In the genomic region with DNA sequence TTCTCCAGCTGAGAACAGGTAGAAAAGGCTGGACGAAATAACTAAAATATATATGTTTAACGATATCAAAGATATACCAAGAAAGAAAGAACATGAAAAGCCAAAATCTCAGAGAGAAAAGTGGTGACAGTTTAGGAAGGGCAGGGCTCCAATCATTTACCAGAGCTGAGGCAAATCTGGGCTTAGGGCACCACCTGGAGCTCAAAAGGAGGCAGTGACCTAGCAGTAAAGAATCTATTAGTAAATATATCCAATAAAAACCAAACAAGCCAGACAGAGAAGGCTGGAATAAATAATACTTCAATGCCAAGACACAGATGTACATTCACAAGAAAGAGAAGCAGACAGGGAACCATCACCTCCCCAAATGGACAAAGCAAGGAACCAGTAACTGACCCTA, we compare ENCODE assay signal across 8 cellular contexts. TPM values are rescaled to one million over a fixed set of nuclear protein-coding genes. Genes with fewer than 3 reads are reported as not detected.
DNase-seq lines count a peak whose midpoint lies in the region; ATAC-seq, FAIRE-seq and TF ChIP-seq lines count a peak whose summit lies in the region.

No MANE protein-coding gene starts in this region.

- no peaks in the 10 kb centered on the region for H3K36me3 Mint-ChIP-seq in stimulated activated effector memory CD8-positive, alpha-beta T cell treated with anti-CD3 and anti-CD28 coated beads, Interleukin-12 subunit alpha, Interleukin-12 subunit beta, amount 100 ng/mL, for 72 hours

- 48 to 59% (median 50%) methylated on average over 2 of the region's 2 CpGs for WGBS in adrenal gland, 4 donors
- WGBS in sigmoid colon, 2 donors = 53 to 74% methylated on average over 2 of the region's 2 CpGs

- TF ChIP-seq POLR2A in adrenal gland (IDR thresholded peaks at IDR 0.05) = no peak
- no peak for TF ChIP-seq POLR2A in sigmoid colon (IDR thresholded peaks at IDR 0.05)

- TF ChIP-seq CTCF in BJ (IDR thresholded peaks at IDR 0.05; ENCODE audit: insufficient read depth, low read depth, low read length) (peak; percentile 68), adrenal gland (IDR thresholded peaks at IDR 0.05) (peak; percentile 30 to 60 (median 38)), sigmoid colon (IDR thresholded peaks at IDR 0.05) (no peak)

- H3K36me3 ChIP-seq in BJ (ENCODE audit: control insufficient read depth, insufficient read depth, low read length) (no peaks in the 10 kb centered on the region), adrenal gland (replicated peaks in 1 of 2) (no peaks in the 10 kb centered on the region), sigmoid colon (no peaks in the 10 kb centered on the region)

- H3K4me3 ChIP-seq in BJ (ENCODE audit: low read depth, low read length) = no peak overlapping the region
- no peak overlapping the region for H3K4me3 ChIP-seq in adrenal gland
- H3K4me3 ChIP-seq in sigmoid colon = no peak overlapping the region

- H3K9me3 ChIP-seq in adrenal gland (replicated peaks in 1 of 3) = no peaks in the 10 kb centered on the region
- H3K9me3 ChIP-seq in sigmoid colon = peaks cover 0 to 4% (median 1%) of the 10 kb centered on the region in 4 donors

- no peak for FAIRE-seq in RCC 7860 (lab: Jason Lieb, UNC)

- CTCF ChIA-PET in BJ (lab: Yijun Ruan, JAX) = interaction anchor here (0.6 to 4.1 kb wide), 21 partner anchors 10 to 551 kb away, joined by 3 to 36 read pairs (median 4); a partner anchor contains a TSS

- TF ChIP-seq EP300 in sigmoid colon (IDR thresholded peaks at IDR 0.05) = no peak

- peak; percentile 73 for ATAC-seq in stimulated activated effector memory CD8-positive, alpha-beta T cell treated with anti-CD3 and anti-CD28 coated beads, Interleukin-12 subunit alpha, Interleukin-12 subunit beta, amount 100 ng/mL, for 72 hours

- DNase-seq in BJ (ENCODE audit: low read depth) (no peak), HCEC 1CT (peak; percentile 35), RCC 7860 (ENCODE audit: low spot score) (peak; percentile 17), adrenal gland (peak in 5 of 7 donors; percentile 16 to 46 (median 35)), islet precursor cell (peak; percentile 65), mesenteric fat pad (ENCODE audit: low spot score) (no peak), sigmoid colon (no peak)
- DNase-seq in stimulated activated effector memory CD8-positive, alpha-beta T cell treated with anti-CD3 and anti-CD28 coated beads, Interleukin-12 subunit alpha, Interleukin-12 subunit beta, amount 100 ng/mL, for 72 hours (ENCODE audit: low spot score in 2 of 2) = no peak

- no peak overlapping the region for H3K4me3 Mint-ChIP-seq in stimulated activated effector memory CD8-positive, alpha-beta T cell treated with anti-CD3 and anti-CD28 coated beads, Interleukin-12 subunit alpha, Interleukin-12 subunit beta, amount 100 ng/mL, for 72 hours

- H3K4me1 ChIP-seq in adrenal gland (replicated peaks in 1 of 2) (no peaks in the 10 kb centered on the region), sigmoid colon (no peaks in the 10 kb centered on the region)

- H3K9me3 Mint-ChIP-seq in stimulated activated effector memory CD8-positive, alpha-beta T cell treated with anti-CD3 and anti-CD28 coated beads, Interleukin-12 subunit alpha, Interleukin-12 subunit beta, amount 100 ng/mL, for 72 hours = peaks cover 9% of the 10 kb centered on the region

- H3K27me3 ChIP-seq in BJ (ENCODE audit: control insufficient read depth, insufficient read depth, low read length) (peaks cover 2% of the 10 kb centered on the region; the same call in 1 of the 2 replicates), adrenal gland (no peaks in the 10 kb centered on the region), sigmoid colon (no peaks in the 10 kb centered on the region)

- H3K27ac ChIP-seq in adrenal gland (no peak overlapping the region), sigmoid colon (no peak overlapping the region)

- POLR2A ChIA-PET in BJ (lab: Charles Lee) = no interaction called here

- H3K27ac Mint-ChIP-seq in stimulated activated effector memory CD8-positive, alpha-beta T cell treated with anti-CD3 and anti-CD28 coated beads, Interleukin-12 subunit alpha, Interleukin-12 subunit beta, amount 100 ng/mL, for 72 hours = no peak overlapping the region

- H3K4me1 Mint-ChIP-seq in stimulated activated effector memory CD8-positive, alpha-beta T cell treated with anti-CD3 and anti-CD28 coated beads, Interleukin-12 subunit alpha, Interleukin-12 subunit beta, amount 100 ng/mL, for 72 hours = peaks cover 12% of the 10 kb centered on the region

- intact Hi-C loops in adrenal gland (cut with DNase I) = loop anchor here in 1 of 2 donors (10.0 kb wide), 1 partner anchor 79 kb away; no protein-coding TSS in a partner anchor
- intact Hi-C loops in sigmoid colon (cut with DNase I) = no loop called here

RNA-seq across cellular contexts. Expression of a gene that starts 43.5 kb away (rescaled TPM):
- polyA plus RNA-seq in BJ (2011; rRNA removed) = not detected in 2 replicates
- not detected in 2 replicates for polyA minus RNA-seq in BJ (2011; rRNA and poly(A)+ RNA removed)
- total RNA-seq in adrenal gland = under 1 TPM in 1 of 8 donors, not detected in 7; 0.19 TPM
- under 1 TPM in 1 of 3 donors, not detected in 2; 0.07 TPM for polyA plus RNA-seq in adrenal gland
- total RNA-seq in mesenteric fat pad = not detected
- not detected for total RNA-seq in sigmoid colon
- polyA plus RNA-seq in sigmoid colon = not detected

Comparison
In these comparisons a context has a peak if more than half of its experiments do, and no peak if none do; other contexts are left out.
1. DNase-seq: peak in HCEC 1CT (single experiment), RCC 7860 (single experiment), adrenal gland (5 of 7) and islet precursor cell (single experiment); none in BJ (single experiment), stimulated activated effector memory CD8-positive, alpha-beta T cell treated with anti-CD3 and anti-CD28 coated beads, Interleukin-12 subunit alpha, Interleukin-12 subunit beta, amount 100 ng/mL, for 72 hours (0 of 2), mesenteric fat pad (single experiment) and sigmoid colon (single experiment).
2. CTCF ChIP-seq: peak in BJ (single experiment) and adrenal gland (6 of 6); none in sigmoid colon (0 of 4).